In genomic region chr13:29591310-29591709, GRCh38 we compare ENCODE assay signal across 11 cellular contexts. TPM values are rescaled to one million over a fixed set of nuclear protein-coding genes. Genes with fewer than 3 reads are reported as not detected.
DNase-seq lines count a peak whose midpoint lies in the region; ATAC-seq, FAIRE-seq and TF ChIP-seq lines count a peak whose summit lies in the region.
"Had no signal": no experiment of that assay in that cellular context is flagged by ENCODE, and none has a peak within 500 bp of the region (broad histone marks: within the 10 kb centered on the region; RNA-seq: fewer than 3 reads in every experiment).

No MANE protein-coding gene starts in this region.

- peak overlapping the region; percentile 30 for H3K27ac Mint-ChIP-seq in CD4-positive, alpha-beta T cell
- H3K27ac Mint-ChIP-seq in astrocyte (ENCODE audit: unreplicated experiment): peak overlapping the region; percentile 86

- peaks cover 69% of the 10 kb centered on the region for H4K20me1 ChIP-seq in astrocyte (ENCODE audit: insufficient read depth, low read length)

- peak overlapping the region; percentile 92 for H3K4me2 ChIP-seq in astrocyte (ENCODE audit: low read length)

- no peak overlapping the region for H3K27ac ChIP-seq in CD4-positive, alpha-beta T cell (ENCODE audit: low read depth, low read length)
- H3K27ac ChIP-seq in astrocyte (ENCODE audit: low read depth, low read length): peak overlapping the region; percentile 98
- H3K27ac ChIP-seq in A673 (ENCODE audit: low read depth, low read length, poor library complexity, severe bottlenecking): no peak overlapping the region
- H3K27ac ChIP-seq: coronary artery had no signal

- H2AFZ ChIP-seq in astrocyte (ENCODE audit: low read depth, low read length): no peak overlapping the region

- H3K36me3 Mint-ChIP-seq in CD4-positive, alpha-beta T cell (ENCODE audit: low read depth): no peaks in the 10 kb centered on the region
- peaks cover 9% of the 10 kb centered on the region for H3K36me3 Mint-ChIP-seq in astrocyte (ENCODE audit: low read depth, unreplicated experiment)

- CTCF ChIA-PET in CD4-positive, alpha-beta T cell (lab: Charles Lee): no interaction called here
- CTCF ChIA-PET in A673 (lab: Charles Lee): no interaction called here

- DNase-seq in CD4-positive, alpha-beta T cell: no peak
- no peak for DNase-seq in HFF-Myc (ENCODE audit: extremely low read depth, low read depth)
- no peak for DNase-seq in astrocyte (ENCODE audit: low read depth)
- DNase-seq in myocyte (ENCODE audit: low read depth): peak; percentile 40
- DNase-seq in OCI-M1 (lab: John Stamatoyannopoulos, UW): no peak
- no peak for DNase-seq in GF-D8 (lab: John Stamatoyannopoulos, UW)
- DNase-seq in A673 (ENCODE audit: low spot score): no peak
- DNase-seq: activated gamma-delta T cell treated with Interleukin-2 at 50 U/mL for 16 hours, mucosa of descending colon had no signal

- peak overlapping the region; percentile 51 for H3K9ac ChIP-seq in astrocyte (ENCODE audit: low read length)

- POLR2A ChIA-PET in CD4-positive, alpha-beta T cell (lab: Charles Lee): no interaction called here
- POLR2A ChIA-PET in A673 (lab: Charles Lee; ENCODE audit: low non-redundant PET): no interaction called here

- no peaks in the 10 kb centered on the region for H3K9me3 ChIP-seq in CD4-positive, alpha-beta T cell (ENCODE audit: control insufficient read depth, low read length)
- no peaks in the 10 kb centered on the region for H3K9me3 ChIP-seq in astrocyte (ENCODE audit: insufficient read depth, low read depth, low read length)
- H3K9me3 ChIP-seq in A673 (ENCODE audit: low read depth, low read length, poor library complexity, severe bottlenecking): no peaks in the 10 kb centered on the region
- H3K9me3 ChIP-seq: mucosa of descending colon had no signal

- peaks cover 89% of the 10 kb centered on the region for H3K79me2 ChIP-seq in astrocyte (ENCODE audit: insufficient read depth, low read length)

- peak overlapping the region; percentile 62 for H3K4me3 Mint-ChIP-seq in CD4-positive, alpha-beta T cell
- peak overlapping the region; percentile 55 for H3K4me3 Mint-ChIP-seq in astrocyte (ENCODE audit: unreplicated experiment)

- no peaks in the 10 kb centered on the region for H3K9me3 Mint-ChIP-seq in CD4-positive, alpha-beta T cell
- H3K9me3 Mint-ChIP-seq in astrocyte (ENCODE audit: unreplicated experiment): no peaks in the 10 kb centered on the region

- H3K4me3 ChIP-seq in HFF-Myc (replicated peaks; ENCODE audit: low read depth, low read length) (0 out of 2 replicates have a peak overlapping the region, but pooled peaks have one; percentile 7), astrocyte (ENCODE audit: insufficient read depth, low read depth, low read length) (peak overlapping the region; percentile 8), A673 (ENCODE audit: low read depth, low read length, poor library complexity, severe bottlenecking) (no peak overlapping the region)
- H3K4me3 ChIP-seq: coronary artery, mucosa of descending colon had no signal

- peak; percentile 63 for FAIRE-seq in astrocyte (lab: Jason Lieb, UNC)

- peaks cover 4% of the 10 kb centered on the region for H3K36me3 ChIP-seq in astrocyte (ENCODE audit: insufficient read depth, low read length)
- H3K36me3 ChIP-seq in A673 (ENCODE audit: insufficient read depth, low read length, poor library complexity, severe bottlenecking): no peaks in the 10 kb centered on the region

- peaks cover 71% of the 10 kb centered on the region for H3K4me1 Mint-ChIP-seq in CD4-positive, alpha-beta T cell (ENCODE audit: low read depth)
- H3K4me1 Mint-ChIP-seq in astrocyte (ENCODE audit: low read depth, unreplicated experiment): peaks cover 65% of the 10 kb centered on the region

- no peaks in the 10 kb centered on the region for H3K27me3 ChIP-seq in CD4-positive, alpha-beta T cell (ENCODE audit: control insufficient read depth, insufficient read depth, low read length)
- H3K27me3 ChIP-seq in astrocyte (ENCODE audit: insufficient read depth, low read length) (no peaks in the 10 kb centered on the region), A673 (replicated peaks; ENCODE audit: insufficient read depth, low read depth, low read length, poor library complexity) (no peaks in the 10 kb centered on the region)

- intact Hi-C loops in CD4-positive, alpha-beta T cell (cut with DNase I, micrococcal nuclease): loop anchor here in 1 of 2 experiments (10.0 kb wide), 2 partner anchors 873 to 1023 kb away; partner anchors contain the start of genes HMGB1 and USPL1
- intact Hi-C loops in A673 (cut with micrococcal nuclease; ENCODE audit: unreplicated experiment): no loop called here

- peaks cover 57% of the 10 kb centered on the region for H3K4me1 ChIP-seq in astrocyte (ENCODE audit: insufficient read depth, low read length)
- peaks cover 16% of the 10 kb centered on the region for H3K4me1 ChIP-seq in A673 (ENCODE audit: insufficient read depth, low read length, poor library complexity, severe bottlenecking)

- ATAC-seq in CD4-positive, alpha-beta T cell (ENCODE audit: poor library complexity): no peak
- ATAC-seq in GM18870 (IDR thresholded peaks at IDR 0.05; ENCODE audit: unreplicated experiment): no peak
- ATAC-seq: mucosa of descending colon had no signal

- no peak for TF ChIP-seq CTCF in CD4-positive, alpha-beta T cell (IDR thresholded peaks at IDR 0.05)
- TF ChIP-seq CTCF in HFF-Myc (IDR thresholded peaks at IDR 0.05; ENCODE audit: low read depth, low read length, missing control alignments) (no peak), astrocyte (IDR thresholded peaks at IDR 0.05; ENCODE audit: insufficient read depth, low read depth, low read length) (no peak), A673 (conservative IDR thresholded peaks at IDR 0.05; ENCODE audit: low read depth, low read length) (no peak)

- no TSS peak for BruUV-seq in A673 (replicated peaks; lab: Mats Ljungman, UMichigan)

- H3K27me3 Mint-ChIP-seq in CD4-positive, alpha-beta T cell: no peaks in the 10 kb centered on the region
- H3K27me3 Mint-ChIP-seq in astrocyte (ENCODE audit: low read depth, unreplicated experiment): no peaks in the 10 kb centered on the region

RNA-seq across cellular contexts. Expression of gene SLC7A1, which starts 4.2 kb away (rescaled TPM):
- 10 to 100 TPM; 11.3 to 12.3 TPM for total RNA-seq in CD4-positive, alpha-beta T cell
- total RNA-seq in astrocyte (112 and 115 TPM in 2 replicates), myocyte (11.2 and 14.5 TPM in 2 replicates), A673 (2021) (81.6 and 101 TPM in 2 replicates)
- polyA plus RNA-seq in myocyte (2012): 33.4 TPM
